ENCODE assay signal across 2 cellular contexts in genomic region chr13:62473190-62473943, GRCh38.
TF ChIP-seq lines count a peak whose summit lies in the region.

No MANE protein-coding gene starts in this region.

TF ChIP-seq in HepG2, 621 proteins besides CTCF, POLR2A, EP300 and RAD21:
- TF ChIP-seq MAFF (IDR thresholded peaks at IDR 0.05; ENCODE audit: low read depth, low read length) (peak; percentile 51; the same call in 1 of the 2 replicates), MAFK (conservative IDR thresholded peaks at IDR 0.05 in 1 of 2, IDR thresholded peaks at IDR 0.05 in 1 of 2; ENCODE audit: low read length in 2 of 2) (peak in 1 of 2 experiments; percentile 53; a peak in 2 of 4 replicates), TCF7L2 (IDR thresholded peaks at IDR 0.05; ENCODE audit: low read depth, low read length) (no peak)

TF ChIP-seq in H1, 55 proteins besides CTCF, POLR2A, EP300 and RAD21:
- TF ChIP-seq CEBPB (IDR thresholded peaks at IDR 0.05; ENCODE audit: low read depth, low read length) (peak; percentile 70; the same call in 1 of the 2 replicates), BACH1 (IDR thresholded peaks at IDR 0.05; ENCODE audit: low read length) (peak; percentile 52), TAF1 (IDR thresholded peaks at IDR 0.05; ENCODE audit: low read depth, low read length) (no peak), ASH2L (IDR thresholded peaks at IDR 0.05; ENCODE audit: low read length) (peak; percentile 22), RBBP5 (IDR thresholded peaks at IDR 0.05; ENCODE audit: borderline replicate concordance, low read depth, low read length) (no peak), NRF1 (IDR thresholded peaks at IDR 0.05; ENCODE audit: low read depth, low read length) (no peak), SP4 (IDR thresholded peaks at IDR 0.05; ENCODE audit: low read length) (no peak), TCF12 (IDR thresholded peaks at IDR 0.05; ENCODE audit: low read depth, low read length) (no peak), POLR2AphosphoS5 (IDR thresholded peaks at IDR 0.05; ENCODE audit: low read depth, low read length) (no peak), HDAC6 (IDR thresholded peaks at IDR 0.05; ENCODE audit: low read depth, low read length) (no peak), JUN (IDR thresholded peaks at IDR 0.05; ENCODE audit: low read depth, low read length) (no peak), PHF8 (conservative IDR thresholded peaks at IDR 0.05; ENCODE audit: low read depth, low read length) (no peak), SIX5 (IDR thresholded peaks at IDR 0.05; ENCODE audit: low read depth, low read length) (no peak), RNF2 (IDR thresholded peaks at IDR 0.05; ENCODE audit: borderline replicate concordance, low read depth, low read length, missing control alignments, poor library complexity, severe bottlenecking) (no peak)
TF ChIP-seq in H1: peak in this region for 3.
